ENCODE assay signal across 8 cellular contexts in genomic region chr19:611506-611869, GRCh38. TPM values are rescaled to one million over a fixed set of nuclear protein-coding genes. Genes with fewer than 3 reads are reported as not detected.
DNase-seq lines count a peak whose midpoint lies in the region; ATAC-seq and TF ChIP-seq lines count a peak whose summit lies in the region.

No MANE protein-coding gene starts in this region.

- DNase-seq in COLO829 (ENCODE audit: low spot score), result peak; percentile 43
- DNase-seq in T follicular helper cell (ENCODE audit: low read depth), result peak; percentile 26
- DNase-seq in astrocyte of the hippocampus (ENCODE audit: low read depth, low spot score), result peak; percentile 97
- DNase-seq in mesothelial cell of epicardium (ENCODE audit: low spot score in 2 of 2, unreplicated experiment in 2 of 2), result no peak
- DNase-seq in NOMO-1 (lab: John Stamatoyannopoulos, UW; ENCODE audit: unreplicated experiment in 2 of 2), result no peak
- DNase-seq in cerebellum (ENCODE audit: low spot score), result no peak

- peaks cover 4% of the 10 kb centered on the region for H3K4me1 Mint-ChIP-seq in mesothelial cell of epicardium

- H3K4me3 ChIP-seq in skin epidermis, result peak overlapping the region in 3 of 7 experiments; percentile 4 to 32 (median 31)

- no peaks in the 10 kb centered on the region for H3K9me3 Mint-ChIP-seq in mesothelial cell of epicardium

- H3K27me3 Mint-ChIP-seq in mesothelial cell of epicardium (ENCODE audit: low read depth), result no peaks in the 10 kb centered on the region

- H3K27ac Mint-ChIP-seq in mesothelial cell of epicardium, result no peak overlapping the region

- no peak for TF ChIP-seq CTCF in mesothelial cell of epicardium (IDR thresholded peaks at IDR 0.05; ENCODE audit: unreplicated experiment)

- peak overlapping the region in 13 of 21 experiments; percentile 59 to 87 (median 72) for H3K27ac ChIP-seq in skin epidermis

- peaks cover 20% of the 10 kb centered on the region for H3K36me3 Mint-ChIP-seq in mesothelial cell of epicardium

- ATAC-seq in GM19324 (IDR thresholded peaks at IDR 0.05; ENCODE audit: low FRiP score, unreplicated experiment), result no peak

- no peak overlapping the region for H3K4me3 Mint-ChIP-seq in mesothelial cell of epicardium

RNA-seq across cellular contexts. Expression of gene HCN2, which starts 21.8 kb away (rescaled TPM):
- total RNA-seq in mesothelial cell of epicardium, result 1.1 to 1.6 TPM (median 1.5 TPM) in 3 replicates
- 7.3 TPM for total RNA-seq in cerebellum

RNA-seq across cellular contexts. Expression of gene POLRMT, which starts 21.8 kb away (rescaled TPM):
- total RNA-seq in mesothelial cell of epicardium (49.5 to 56.4 TPM (median 56.4 TPM) in 3 replicates), cerebellum (14.4 TPM)

RNA-seq across cellular contexts. Expression of gene FGF22, which starts 28.2 kb away (rescaled TPM):
- 0.25 to 0.38 TPM in 2 of 3 replicates, not detected in the other for total RNA-seq in mesothelial cell of epicardium
- total RNA-seq in cerebellum, result not detected

RNA-seq across cellular contexts. Expression of gene BSG, which starts 39.1 kb away (rescaled TPM):
- 414 to 431 TPM (median 414 TPM) in 3 replicates for total RNA-seq in mesothelial cell of epicardium
- total RNA-seq in cerebellum, result 94.5 TPM

RNA-seq across cellular contexts. Expression of gene RNF126, which starts 51.5 kb away (rescaled TPM):
- 41.6 to 47.3 TPM (median 47.1 TPM) in 3 replicates for total RNA-seq in mesothelial cell of epicardium
- total RNA-seq in cerebellum, result 13.2 TPM

Comparison
In these comparisons a context has a peak if more than half of its experiments do, and no peak if none do; other contexts are left out.
1. DNase-seq: peak in COLO829 (single experiment), T follicular helper cell (single experiment) and astrocyte of the hippocampus (single experiment); none in mesothelial cell of epicardium (0 of 2), NOMO-1 (0 of 2) and cerebellum (single experiment).